ENCODE assay signal across 13 cellular contexts in the genomic region with DNA sequence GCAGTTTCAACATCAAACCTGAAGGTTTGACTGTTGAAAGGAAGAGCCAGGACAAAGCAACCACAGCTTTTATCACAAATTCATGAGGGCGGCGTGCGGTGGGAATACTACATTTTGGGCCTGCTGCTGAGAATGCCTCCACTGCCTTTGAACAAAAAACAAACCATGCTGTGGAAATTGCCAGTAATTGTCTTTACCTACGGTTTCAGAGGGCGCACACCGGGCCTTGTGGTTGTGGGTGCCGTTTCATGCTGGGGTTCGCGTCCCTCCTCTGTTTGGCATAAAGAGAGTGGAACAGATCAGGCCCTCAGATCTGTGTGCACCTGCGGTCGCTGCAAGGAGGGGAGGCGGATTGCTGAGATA. TPM values are rescaled to one million over a fixed set of nuclear protein-coding genes. Genes with fewer than 3 reads are reported as not detected.
DNase-seq lines count a peak whose midpoint lies in the region; ATAC-seq and TF ChIP-seq lines count a peak whose summit lies in the region.
"Had no signal": no experiment of that assay in that cellular context is flagged by ENCODE, and none has a peak within 500 bp of the region (broad histone marks: within the 10 kb centered on the region; RNA-seq: fewer than 3 reads in every experiment).

No MANE protein-coding gene starts in this region.

- peaks cover 5% of the 10 kb centered on the region for H3K36me3 Mint-ChIP-seq in activated CD4-positive, alpha-beta T cell treated with anti-CD3 and anti-CD28 coated beads for 36 hours (ENCODE audit: low read depth)
- H3K36me3 Mint-ChIP-seq in activated T-helper 1 cell treated with anti-CD3 and anti-CD28 coated beads, Interleukin-12 subunit alpha, Interleukin-12 subunit beta, Interleukin-2, Interleukin-4 antibody, amounts not matched to agents 30 ng/mL and 10 ng/mL and 1 ng/mL, durations not matched to agents 14 hours and 24 hours and 36 hours (ENCODE audit: low read depth), result peaks cover 3% of the 10 kb centered on the region

- no peaks in the 10 kb centered on the region for H3K9me3 Mint-ChIP-seq in activated CD4-positive, alpha-beta T cell treated with anti-CD3 and anti-CD28 coated beads for 36 hours (ENCODE audit: low read depth)
- no peaks in the 10 kb centered on the region for H3K9me3 Mint-ChIP-seq in activated T-helper 1 cell treated with anti-CD3 and anti-CD28 coated beads, Interleukin-12 subunit alpha, Interleukin-12 subunit beta, Interleukin-2, Interleukin-4 antibody, amounts not matched to agents 30 ng/mL and 10 ng/mL and 1 ng/mL, durations not matched to agents 14 hours and 24 hours and 36 hours

- H3K36me3 ChIP-seq in smooth muscle cell (ENCODE audit: low read depth) (no peaks in the 10 kb centered on the region), MG63 (no peaks in the 10 kb centered on the region)

- H3K27ac Mint-ChIP-seq in activated CD4-positive, alpha-beta T cell treated with anti-CD3 and anti-CD28 coated beads for 36 hours, result peak overlapping the region; percentile 93
- peak overlapping the region; percentile 90 for H3K27ac Mint-ChIP-seq in activated T-helper 1 cell treated with anti-CD3 and anti-CD28 coated beads, Interleukin-12 subunit alpha, Interleukin-12 subunit beta, Interleukin-2, Interleukin-4 antibody, amounts not matched to agents 30 ng/mL and 10 ng/mL and 1 ng/mL, durations not matched to agents 14 hours and 24 hours and 36 hours

- peaks cover 84% of the 10 kb centered on the region for H3K4me1 Mint-ChIP-seq in activated CD4-positive, alpha-beta T cell treated with anti-CD3 and anti-CD28 coated beads for 36 hours
- peaks cover 67% of the 10 kb centered on the region for H3K4me1 Mint-ChIP-seq in activated T-helper 1 cell treated with anti-CD3 and anti-CD28 coated beads, Interleukin-12 subunit alpha, Interleukin-12 subunit beta, Interleukin-2, Interleukin-4 antibody, amounts not matched to agents 30 ng/mL and 10 ng/mL and 1 ng/mL, durations not matched to agents 14 hours and 24 hours and 36 hours (ENCODE audit: low read depth)

- H3K4me2 ChIP-seq in smooth muscle cell, result no peak overlapping the region
- H3K4me2 ChIP-seq: hepatocyte had no signal

- no peak overlapping the region for H3K4me3 ChIP-seq in smooth muscle cell
- H3K4me3 ChIP-seq in MG63, result no peak overlapping the region
- H3K4me3 ChIP-seq: hepatocyte, skin epidermis had no signal

- H3K27me3 ChIP-seq in smooth muscle cell (ENCODE audit: low read depth) (no peaks in the 10 kb centered on the region), MG63 (no peaks in the 10 kb centered on the region)
- H3K27me3 ChIP-seq: hepatocyte had no signal

- intact Hi-C loops in activated CD4-positive, alpha-beta T cell treated with anti-CD3 and anti-CD28 coated beads for 36 hours (cut with DNase I, micrococcal nuclease), result loop anchor here (1.0 to 5.0 kb wide), 7 partner anchors 13 to 51 kb away; partner anchors contain the start of gene TCF7 (in 1 of the 2)
- intact Hi-C loops in activated T-helper 1 cell treated with anti-CD3 and anti-CD28 coated beads, Interleukin-12 subunit alpha, Interleukin-12 subunit beta, Interleukin-2, Interleukin-4 antibody, amounts not matched to agents 30 ng/mL and 10 ng/mL and 1 ng/mL, durations not matched to agents 14 hours and 24 hours and 36 hours (cut with micrococcal nuclease), result loop anchor here (1.0 kb wide), 7 partner anchors 8 to 51 kb away; no protein-coding TSS in a partner anchor
- intact Hi-C loops in posterior vena cava (cut with DNase I), result no loop called here

- peak overlapping the region; percentile 46 for H3K4me3 Mint-ChIP-seq in activated CD4-positive, alpha-beta T cell treated with anti-CD3 and anti-CD28 coated beads for 36 hours
- H3K4me3 Mint-ChIP-seq in activated T-helper 1 cell treated with anti-CD3 and anti-CD28 coated beads, Interleukin-12 subunit alpha, Interleukin-12 subunit beta, Interleukin-2, Interleukin-4 antibody, amounts not matched to agents 30 ng/mL and 10 ng/mL and 1 ng/mL, durations not matched to agents 14 hours and 24 hours and 36 hours, result peak overlapping the region; percentile 66

- POLR2A ChIA-PET in activated CD4-positive, alpha-beta T cell treated with anti-CD3 and anti-CD28 coated beads for 36 hours (lab: Charles Lee), result interaction anchor here (0.5 to 1.5 kb wide), 3 partner anchors 10 to 26 kb away, joined by 3 to 8 read pairs (median 5); no protein-coding TSS in a partner anchor

- TF ChIP-seq CTCF in smooth muscle cell (IDR thresholded peaks at IDR 0.05; ENCODE audit: borderline replicate concordance, insufficient read depth, poor library complexity, severe bottlenecking), result no peak

- H3K9me3 ChIP-seq in smooth muscle cell (replicated peaks; ENCODE audit: low read depth), result no peaks in the 10 kb centered on the region
- no peaks in the 10 kb centered on the region for H3K9me3 ChIP-seq in MG63

- H3K27ac ChIP-seq in smooth muscle cell (ENCODE audit: low read depth), result no peak overlapping the region
- H3K27ac ChIP-seq: hepatocyte had no signal

- no peaks in the 10 kb centered on the region for H3K4me1 ChIP-seq in smooth muscle cell (ENCODE audit: low read depth)

- ATAC-seq in activated CD4-positive, alpha-beta T cell treated with anti-CD3 and anti-CD28 coated beads for 36 hours, result peak; percentile 87
- ATAC-seq in HG02938 (IDR thresholded peaks at IDR 0.05; ENCODE audit: unreplicated experiment), result no peak

- H3K27me3 Mint-ChIP-seq in activated CD4-positive, alpha-beta T cell treated with anti-CD3 and anti-CD28 coated beads for 36 hours, result peaks cover 1% of the 10 kb centered on the region
- H3K27me3 Mint-ChIP-seq in activated T-helper 1 cell treated with anti-CD3 and anti-CD28 coated beads, Interleukin-12 subunit alpha, Interleukin-12 subunit beta, Interleukin-2, Interleukin-4 antibody, amounts not matched to agents 30 ng/mL and 10 ng/mL and 1 ng/mL, durations not matched to agents 14 hours and 24 hours and 36 hours (ENCODE audit: insufficient read depth), result peaks cover 27% of the 10 kb centered on the region

- H3F3A ChIP-seq in smooth muscle cell (ENCODE audit: low read depth), result peaks cover 6% of the 10 kb centered on the region

- no peak overlapping the region for H2AFZ ChIP-seq in smooth muscle cell (ENCODE audit: low read depth)
- H2AFZ ChIP-seq: hepatocyte had no signal

- H4K20me1 ChIP-seq in smooth muscle cell (ENCODE audit: low read depth), result no peaks in the 10 kb centered on the region

- H3K79me2 ChIP-seq in smooth muscle cell (ENCODE audit: low read depth), result no peaks in the 10 kb centered on the region
- H3K79me2 ChIP-seq: hepatocyte had no signal

- WGBS in smooth muscle cell (ENCODE audit: low lambda C conversion rate), result 96% methylated on average over 12 of the region's 12 CpGs

- DNase-seq in activated CD4-positive, alpha-beta T cell treated with anti-CD3 and anti-CD28 coated beads for 36 hours, result peak; percentile 90
- DNase-seq in activated T-helper 1 cell treated with anti-CD3 and anti-CD28 coated beads, Interleukin-12 subunit alpha, Interleukin-12 subunit beta, Interleukin-2, Interleukin-4 antibody, amounts not matched to agents 30 ng/mL and 10 ng/mL and 1 ng/mL, durations not matched to agents 14 hours and 24 hours and 36 hours (ENCODE audit: low spot score), result peak; percentile 62
- peak; percentile 57 for DNase-seq in posterior vena cava (ENCODE audit: low spot score)
- DNase-seq in stimulated activated naive CD4-positive, alpha-beta T cell (lab: John Stamatoyannopoulos, UW), result peak; percentile 74 to 95 (median 86)
- no peak for DNase-seq in NCI-H1105 (lab: John Stamatoyannopoulos, UW)
- DNase-seq in smooth muscle cell (lab: John Stamatoyannopoulos, UW; ENCODE audit: unreplicated experiment), result no peak
- DNase-seq in MG63, result no peak
- DNase-seq: DMS79 treated with DMSO at 0.1 percent for 48 hours, NCI-H1417, OCI-M1 had no signal

- no peak overlapping the region for H3K9ac ChIP-seq in smooth muscle cell (ENCODE audit: low read depth)

- CTCF ChIA-PET in activated CD4-positive, alpha-beta T cell treated with anti-CD3 and anti-CD28 coated beads for 36 hours (lab: Charles Lee), result interaction anchor here (0.6 to 7.5 kb wide), 7 partner anchors 9 to 47 kb away, joined by 3 to 83 read pairs (median 4); no protein-coding TSS in a partner anchor

RNA-seq across cellular contexts. Expression of gene TCF7, which starts 27.6 kb away (rescaled TPM):
- 100 to 1,000 TPM in 1 of 2 experiments, 10 to 100 TPM in 1; 94.8 to 117 TPM for total RNA-seq in activated CD4-positive, alpha-beta T cell treated with anti-CD3 and anti-CD28 coated beads for 36 hours
- total RNA-seq in activated T-helper 1 cell treated with anti-CD3 and anti-CD28 coated beads, Interleukin-12 subunit alpha, Interleukin-12 subunit beta, Interleukin-2, Interleukin-4 antibody, amounts not matched to agents 30 ng/mL and 10 ng/mL and 1 ng/mL, durations not matched to agents 14 hours and 24 hours and 36 hours, result 76.3 and 77.2 TPM in 2 replicates
- total RNA-seq in posterior vena cava, result 1 to 10 TPM; 1.0 to 1.6 TPM
- 1.8 and 3.2 TPM in 2 replicates for total RNA-seq in smooth muscle cell
- 3.4 and 10.8 TPM in 2 replicates for polyA plus RNA-seq in smooth muscle cell
- 8.9 and 12.0 TPM in 2 replicates for total RNA-seq in MG63 (2014; rRNA removed; shearing (Covaris generic); ENCODE audit: low replicate concordance)

Comparison
In these comparisons a context has a peak if more than half of its experiments do, and no peak if none do; other contexts are left out.
1. DNase-seq: peak in activated CD4-positive, alpha-beta T cell treated with anti-CD3 and anti-CD28 coated beads for 36 hours (single experiment), activated T-helper 1 cell treated with anti-CD3 and anti-CD28 coated beads, Interleukin-12 subunit alpha, Interleukin-12 subunit beta, Interleukin-2, Interleukin-4 antibody, amounts not matched to agents 30 ng/mL and 10 ng/mL and 1 ng/mL, durations not matched to agents 14 hours and 24 hours and 36 hours (single experiment), posterior vena cava (single experiment) and stimulated activated naive CD4-positive, alpha-beta T cell (6 of 6); none in NCI-H1105 (single experiment), smooth muscle cell (single experiment) and MG63 (single experiment).
2. intact Hi-C loops: an anchor here in activated CD4-positive, alpha-beta T cell treated with anti-CD3 and anti-CD28 coated beads for 36 hours (1.0 to 5.0 kb wide) and activated T-helper 1 cell treated with anti-CD3 and anti-CD28 coated beads, Interleukin-12 subunit alpha, Interleukin-12 subunit beta, Interleukin-2, Interleukin-4 antibody, amounts not matched to agents 30 ng/mL and 10 ng/mL and 1 ng/mL, durations not matched to agents 14 hours and 24 hours and 36 hours (1.0 kb wide); none called in posterior vena cava.